ENCODE assay signal across 4 cellular contexts in genomic region chr18:24403076-24403475, GRCh38. TPM values are rescaled to one million over a fixed set of nuclear protein-coding genes. Genes with fewer than 3 reads are reported as not detected.
"Had no signal": no experiment of that assay in that cellular context is flagged by ENCODE, and none has a peak within 500 bp of the region (broad histone marks: within the 10 kb centered on the region; RNA-seq: fewer than 3 reads in every experiment).

No MANE protein-coding gene starts in this region.

- DNase-seq: GDM1, GF-D8 had no signal

- ATAC-seq: GM12878 had no signal

- H3K4me3 ChIP-seq: GM12878 had no signal

RNA-seq across cellular contexts. Expression of gene HRH4, which starts 57.4 kb away (rescaled TPM):
- total RNA-seq: G401, GM12878 had no signal
- polyA plus RNA-seq: GM12878 had no signal
